ENCODE assay signal across 8 cellular contexts in the genomic region with DNA sequence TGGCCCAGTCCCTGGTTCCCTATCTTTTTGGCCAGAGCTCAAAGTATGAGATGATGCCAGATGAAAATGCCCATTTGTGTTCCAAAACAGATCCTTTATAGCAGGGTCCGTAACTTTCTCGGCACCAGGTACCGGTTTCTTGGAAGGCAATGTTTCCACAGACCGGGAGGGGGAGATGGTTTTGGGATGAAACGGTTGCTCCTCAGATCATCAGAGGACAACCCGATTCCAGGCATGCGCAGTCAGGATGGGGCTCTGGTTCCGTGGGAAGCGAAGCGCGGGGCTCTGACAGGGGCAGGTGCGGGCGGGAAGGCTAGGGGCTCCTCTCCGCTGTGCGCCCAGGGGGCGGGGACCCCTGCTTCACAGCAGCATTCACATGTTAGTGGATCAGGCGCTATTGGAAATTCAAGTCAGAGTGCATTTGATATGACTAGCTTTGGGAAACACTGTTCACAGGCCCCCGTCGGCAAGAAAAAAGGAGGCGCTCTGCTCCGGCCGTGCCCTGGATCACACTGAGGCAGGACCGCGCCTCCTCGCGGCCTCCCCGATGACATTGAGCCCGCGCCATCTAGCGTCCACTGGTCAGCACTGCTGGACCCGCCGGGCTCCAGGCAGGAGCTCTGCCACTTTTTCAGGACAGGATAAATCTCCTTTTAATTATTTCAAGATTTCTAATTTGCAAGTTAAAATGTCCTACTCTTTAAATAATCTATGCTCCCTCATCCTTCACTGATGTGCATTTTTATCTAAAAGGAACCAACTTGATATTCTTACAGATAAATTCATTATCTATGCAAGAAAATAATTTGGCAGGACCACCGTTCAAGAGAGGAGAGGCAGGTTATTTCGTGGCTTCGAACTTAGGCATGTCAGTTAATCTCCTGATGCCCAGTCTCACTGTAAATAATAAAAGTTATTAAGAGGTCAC.
DNase-seq lines count a peak whose midpoint lies in the region; ATAC-seq, FAIRE-seq and TF ChIP-seq lines count a peak whose summit lies in the region.

No MANE protein-coding gene starts in this region.

- no peak overlapping the region for H2BK120ac ChIP-seq in H1 (replicated peaks; ENCODE audit: low read depth, low read length)

- ATAC-seq in CD8-positive, alpha-beta T cell = peak; percentile 68
- ATAC-seq in GM19467 (IDR thresholded peaks at IDR 0.05; ENCODE audit: unreplicated experiment) = no peak

- no peak for FAIRE-seq in H1 (lab: Jason Lieb, UNC)

- no peak overlapping the region for H3K27ac ChIP-seq in CD8-positive, alpha-beta T cell (ENCODE audit: low read depth, low read length)
- no peak overlapping the region for H3K27ac ChIP-seq in H1 (ENCODE audit: low read depth, low read length)

- no peaks in the 10 kb centered on the region for H3K23me2 ChIP-seq in H1 (ENCODE audit: low read depth, low read length)

- H2AFZ ChIP-seq in H1 (ENCODE audit: low read length) = 0 out of 2 replicates have a peak overlapping the region, but pooled peaks have one; percentile 6

- H3K18ac ChIP-seq in H1 (ENCODE audit: extremely low read depth, low read length) = no peak overlapping the region

- WGBS in H1 (ENCODE audit: extremely low coverage in 1 of 2, insufficient coverage in 1 of 2, insufficient read length in 1 of 2, insufficient replicate concordance in 2 of 2, low coverage in 1 of 2, low lambda C conversion rate in 2 of 2, missing lambda C conversion rate in 1 of 2), 2 experiments = 21% methylated on average over 33 of the region's 35 CpGs; no CpG with 5 or more reads in 1 of the 2 experiments

- POLR2A ChIA-PET in CD8-positive, alpha-beta T cell (lab: Charles Lee) = no interaction called here
- POLR2A ChIA-PET in H1 (lab: Charles Lee; ENCODE audit: partially characterized antibody) = interaction anchor here (0.8 kb wide), 1 partner anchor 40 kb away, joined by 3 read pairs; no protein-coding TSS in a partner anchor

- no peaks in the 10 kb centered on the region for H3K9me3 ChIP-seq in CD8-positive, alpha-beta T cell (ENCODE audit: low read length)
- no peaks in the 10 kb centered on the region for H3K9me3 ChIP-seq in H1 (ENCODE audit: insufficient read depth in 2 of 2, low read depth in 1 of 2, low read length in 1 of 2)

- no peak overlapping the region for H3K9ac ChIP-seq in H1 (replicated peaks in 1 of 4; ENCODE audit: extremely low read depth in 1 of 4, low read depth in 3 of 4, low read length in 3 of 4)

- H3K4me1 Mint-ChIP-seq in CD8-positive, alpha-beta T cell (ENCODE audit: low read depth) = peaks cover 4% of the 10 kb centered on the region

- no peak overlapping the region for H2BK5ac ChIP-seq in H1 (ENCODE audit: low read depth, low read length)

- H3K4ac ChIP-seq in H1 (replicated peaks; ENCODE audit: insufficient read length, low read depth, low read length) = no peak overlapping the region

- H2BK20ac ChIP-seq in H1 (ENCODE audit: low read length) = no peak overlapping the region

- TF ChIP-seq POLR2A in H1 (IDR thresholded peaks at IDR 0.05; ENCODE audit: control extremely low read depth in 1 of 2, low read depth in 2 of 2, low read length in 2 of 2) = no peak

- 0 out of 2 replicates have a peak overlapping the region, but pooled peaks have one; percentile 35 for H4K8ac ChIP-seq in H1 (ENCODE audit: extremely low read depth, insufficient read depth, low read length)

- peak; percentile 78 for TF ChIP-seq CTCF in CD8-positive, alpha-beta T cell (IDR thresholded peaks at IDR 0.05)
- peak; percentile 93 to 99 (median 97) for TF ChIP-seq CTCF in H1 (IDR thresholded peaks at IDR 0.05; ENCODE audit: control extremely low read depth in 1 of 3, insufficient read depth in 1 of 3, low read depth in 1 of 3, low read length in 3 of 3)

- DNase-seq in CD8-positive, alpha-beta T cell = peak; percentile 42 to 80 (median 57)
- DNase-seq in H7 = peak; percentile 90
- peak; percentile 82 for DNase-seq in NCI-H510A treated with DMSO at 0.1 percent for 48 hours (lab: John Stamatoyannopoulos, UW)
- DNase-seq in activated CD8-positive, alpha-beta memory T cell treated with anti-CD3 and anti-CD28 coated beads for 4 hours (ENCODE audit: low read depth in 2 of 2) = peak; percentile 15 to 29
- peak in 1 of 2 experiments; percentile 93 for DNase-seq in H1 (ENCODE audit: low read depth in 1 of 2, low spot score in 2 of 2)
- DNase-seq in lung microvascular endothelial cell (ENCODE audit: low read depth in 2 of 2) = peak; percentile 81 to 86
- peak; percentile 33 to 40 (median 34) for DNase-seq in stimulated activated CD4-positive, alpha-beta T cell treated with anti-CD3 and anti-CD28 coated beads, TNF-alpha, amount 100 ng/mL, for 4 hours (ENCODE audit: low read depth in 3 of 3)

- no peaks in the 10 kb centered on the region for H3K27me3 Mint-ChIP-seq in CD8-positive, alpha-beta T cell (ENCODE audit: low read depth)

- H4K20me1 ChIP-seq in H1 (replicated peaks in 1 of 2; ENCODE audit: control insufficient read depth in 1 of 2, insufficient read depth in 2 of 2, low read length in 2 of 2) = no peaks in the 10 kb centered on the region

- H3K56ac ChIP-seq in H1 (replicated peaks; ENCODE audit: insufficient read length, low read depth, low read length) = no peak overlapping the region

- no peaks in the 10 kb centered on the region for H3K79me1 ChIP-seq in H1 (ENCODE audit: low read depth, low read length)

- no peaks in the 10 kb centered on the region for H3K9me3 Mint-ChIP-seq in CD8-positive, alpha-beta T cell

- intact Hi-C loops in CD8-positive, alpha-beta T cell (cut with DNase I, micrococcal nuclease) = loop anchor here (1.0 to 2.0 kb wide), 4 partner anchors 344 to 459 kb away; no protein-coding TSS in a partner anchor

- no peak for TF ChIP-seq EP300 in H1 (IDR thresholded peaks at IDR 0.05; ENCODE audit: borderline replicate concordance in 1 of 2, low read depth in 2 of 2, low read length in 2 of 2)

- H3K4me1 ChIP-seq in CD8-positive, alpha-beta T cell (ENCODE audit: insufficient read depth, low read length) = no peaks in the 10 kb centered on the region
- peaks cover 5 to 28% (median 14%) of the 10 kb centered on the region in 4 experiments for H3K4me1 ChIP-seq in H1 (replicated peaks in 1 of 4; ENCODE audit: control insufficient read depth in 3 of 4, insufficient read depth in 4 of 4, low read length in 3 of 4)

- no peaks in the 10 kb centered on the region for H3K27me3 ChIP-seq in CD8-positive, alpha-beta T cell (ENCODE audit: insufficient read depth, low read length)
- H3K27me3 ChIP-seq in H7 (ENCODE audit: control insufficient read depth, insufficient read depth, low read length) (no peaks in the 10 kb centered on the region), H1 (replicated peaks in 1 of 4; ENCODE audit: control insufficient read depth in 3 of 4, extremely low read depth in 1 of 4, insufficient read depth in 3 of 4, low read length in 3 of 4) (no peaks in the 10 kb centered on the region)

- peak; percentile 76 to 84 for TF ChIP-seq RAD21 in H1 (IDR thresholded peaks at IDR 0.05 in 1 of 2, conservative IDR thresholded peaks at IDR 0.05 in 1 of 2; ENCODE audit: low read depth in 2 of 2, low read length in 2 of 2)

- H2BK15ac ChIP-seq in H1 (ENCODE audit: low read length) = no peak overlapping the region

- no peak overlapping the region for H3K14ac ChIP-seq in H1 (ENCODE audit: insufficient read length)

- H3K4me3 Mint-ChIP-seq in CD8-positive, alpha-beta T cell = no peak overlapping the region

- H3K79me2 ChIP-seq in H1 (ENCODE audit: control insufficient read depth in 1 of 2, insufficient read depth in 2 of 2, low read length in 2 of 2) = no peaks in the 10 kb centered on the region

- no peak overlapping the region for H3K4me3 ChIP-seq in CD8-positive, alpha-beta T cell (ENCODE audit: low read depth, low read length)
- H3K4me3 ChIP-seq in H7 (ENCODE audit: insufficient read depth, low read depth, low read length) = peak overlapping the region; percentile 39
- peak overlapping the region; percentile 12 to 58 (median 40); a peak in 7 of 8 replicates for H3K4me3 ChIP-seq in H1 (ENCODE audit: extremely low read depth in 1 of 4, insufficient read depth in 2 of 4, low read depth in 3 of 4, low read length in 4 of 4)

- no peak overlapping the region for H2BK12ac ChIP-seq in H1 (ENCODE audit: low read depth, low read length)

- H3K4me2 ChIP-seq in H1 (ENCODE audit: insufficient read depth in 1 of 2, low read depth in 2 of 2, low read length in 2 of 2) = peak overlapping the region; percentile 7 to 73; a peak in 3 of 4 replicates

- no peak overlapping the region for H3K23ac ChIP-seq in H1 (ENCODE audit: insufficient read length)

- H4K5ac ChIP-seq in H1 (ENCODE audit: insufficient read length, low read depth, low read length) = no peak overlapping the region

- CTCF ChIA-PET in CD8-positive, alpha-beta T cell (lab: Charles Lee) = interaction anchor here (0.6 to 11.1 kb wide), 22 partner anchors 10 to 1090 kb away, joined by 3 to 242 read pairs (median 4); no protein-coding TSS in a partner anchor
- CTCF ChIA-PET in H1 (lab: Charles Lee; ENCODE audit: partially characterized antibody) = interaction anchor here (0.6 to 13.7 kb wide), 67 partner anchors 8 to 650 kb away, joined by 3 to 209 read pairs (median 4); a partner anchor contains a TSS

- H3K27ac Mint-ChIP-seq in CD8-positive, alpha-beta T cell = no peak overlapping the region

- no peaks in the 10 kb centered on the region for H3K36me3 ChIP-seq in CD8-positive, alpha-beta T cell (ENCODE audit: insufficient read depth, low read length)
- H3K36me3 ChIP-seq in H7 (replicated peaks; ENCODE audit: control insufficient read depth, insufficient read depth, low read length) (no peaks in the 10 kb centered on the region), H1 (ENCODE audit: control insufficient read depth in 2 of 4, insufficient read depth in 4 of 4, low read length in 3 of 4) (no peaks in the 10 kb centered on the region)

- H3K36me3 Mint-ChIP-seq in CD8-positive, alpha-beta T cell = peaks cover 10% of the 10 kb centered on the region

- no peak overlapping the region for H2AK5ac ChIP-seq in H1 (ENCODE audit: low read depth, low read length)

- H4K91ac ChIP-seq in H1 (replicated peaks; ENCODE audit: insufficient read length, low read length) = no peak overlapping the region

TF ChIP-seq in H1, 55 proteins besides CTCF, POLR2A, EP300 and RAD21 (continues in another document):
- TF ChIP-seq CBX5 (IDR thresholded peaks at IDR 0.05; ENCODE audit: low read depth, low read length) = no peak
